ENCODE assay signal across 9 cellular contexts in genomic region chr10:27479016-27479415, GRCh38.
"Had no signal": no experiment of that assay in that cellular context is flagged by ENCODE, and none has a peak within 500 bp of the region (broad histone marks: within the 10 kb centered on the region; RNA-seq: fewer than 3 reads in every experiment).

No MANE protein-coding gene starts in this region.

- H3K4me3 ChIP-seq: GM23248, HAP-1 had no signal

- DNase-seq: GM23248, GOT3, H7, HFFc6 had no signal

- H3K27ac Mint-ChIP-seq: HFFc6, IgD-negative memory B cell had no signal

- H3K4me3 Mint-ChIP-seq: HFFc6, IgD-negative memory B cell had no signal

- H3K36me3 Mint-ChIP-seq: IgD-negative memory B cell had no signal

- H3K36me3 ChIP-seq: HAP-1 had no signal

- H3K4me1 ChIP-seq: HAP-1 had no signal

- H3K9ac ChIP-seq: GM23248 had no signal

- H3K27ac ChIP-seq: GM23248, HL-60 had no signal

- H3K9me3 Mint-ChIP-seq: HFFc6 had no signal

- FAIRE-seq: HepG2 had no signal

- ATAC-seq: HCT116, HepG2 had no signal

- H2AFZ ChIP-seq: GM23248 had no signal

- H3K9me3 ChIP-seq: HAP-1 had no signal
